ENCODE assay signal across 8 cellular contexts in genomic region chr20:6765469-6766058, GRCh38. TPM values are rescaled to one million over a fixed set of nuclear protein-coding genes. Genes with fewer than 3 reads are reported as not detected.
DNase-seq lines count a peak whose midpoint lies in the region; ATAC-seq and FAIRE-seq lines count a peak whose summit lies in the region.

No MANE protein-coding gene starts in this region.

- CTCF ChIA-PET in activated naive CD4-positive, alpha-beta T cell treated with anti-CD3 and anti-CD28 coated beads, Interleukin-2, amount 10 ng/mL, durations not matched to agents 7 days and 5 days (lab: Charles Lee): interaction anchor here (0.7 to 1.0 kb wide), 7 partner anchors 9 to 1094 kb away, joined by 3 to 4 read pairs (median 3); no protein-coding TSS in a partner anchor

- H3K9me3 Mint-ChIP-seq in activated naive CD4-positive, alpha-beta T cell treated with anti-CD3 and anti-CD28 coated beads, Interleukin-2, amount 10 ng/mL, durations not matched to agents 7 days and 5 days: no peaks in the 10 kb centered on the region

- peak; percentile 44 for DNase-seq in GM04504 (ENCODE audit: low read depth)
- DNase-seq in NCI-H1048 (lab: John Stamatoyannopoulos, UW): peak; percentile 30
- peak; percentile 79 for DNase-seq in SK-MEL-5 (ENCODE audit: low read depth, low spot score)
- peak; percentile 21 to 37 for DNase-seq in frontal cortex (ENCODE audit: low spot score in 2 of 2)
- DNase-seq in smooth muscle cell of the brain vasculature (ENCODE audit: low read depth, low spot score): peak; percentile 41
- DNase-seq in activated naive CD4-positive, alpha-beta T cell treated with anti-CD3 and anti-CD28 coated beads, Interleukin-2, amount 10 ng/mL, durations not matched to agents 7 days and 5 days: no peak

- no peak overlapping the region for H3K4me3 Mint-ChIP-seq in activated naive CD4-positive, alpha-beta T cell treated with anti-CD3 and anti-CD28 coated beads, Interleukin-2, amount 10 ng/mL, durations not matched to agents 7 days and 5 days

- no peaks in the 10 kb centered on the region for H3K36me3 Mint-ChIP-seq in activated naive CD4-positive, alpha-beta T cell treated with anti-CD3 and anti-CD28 coated beads, Interleukin-2, amount 10 ng/mL, durations not matched to agents 7 days and 5 days

- peaks cover 46% of the 10 kb centered on the region for H3K27me3 Mint-ChIP-seq in activated naive CD4-positive, alpha-beta T cell treated with anti-CD3 and anti-CD28 coated beads, Interleukin-2, amount 10 ng/mL, durations not matched to agents 7 days and 5 days

- ATAC-seq in HG02759 (IDR thresholded peaks at IDR 0.05; ENCODE audit: unreplicated experiment) (no peak), HG03159 (IDR thresholded peaks at IDR 0.05; ENCODE audit: unreplicated experiment) (no peak)

- H3K4me1 Mint-ChIP-seq in activated naive CD4-positive, alpha-beta T cell treated with anti-CD3 and anti-CD28 coated beads, Interleukin-2, amount 10 ng/mL, durations not matched to agents 7 days and 5 days: no peaks in the 10 kb centered on the region

- in situ Hi-C loops in SK-MEL-5 (cut with HindIII; ENCODE audit: low pct_unique_long_range_greater_than_20kb, low sequenced_read_pairs): no loop called here

- no peak overlapping the region for H3K27ac Mint-ChIP-seq in activated naive CD4-positive, alpha-beta T cell treated with anti-CD3 and anti-CD28 coated beads, Interleukin-2, amount 10 ng/mL, durations not matched to agents 7 days and 5 days

- FAIRE-seq in frontal cortex (lab: Jason Lieb, UNC): peak; percentile 63

RNA-seq across cellular contexts. Expression of gene BMP2, which starts 1.9 kb away (rescaled TPM):
- 0.05 and 0.26 TPM in 2 replicates for total RNA-seq in SK-MEL-5 (2014; rRNA removed; shearing (Covaris generic))
- 0.42 and 0.52 TPM in 2 replicates for polyA plus RNA-seq in SK-MEL-5 (2015; cell fraction: cytosol; rRNA removed)
- polyA plus RNA-seq in SK-MEL-5 (2015; cell fraction: nucleus; rRNA removed): 0.17 TPM in 1 of 2 replicates, not detected in the other
- total RNA-seq in frontal cortex: 5.7 TPM
